17 cellular contexts compared by ENCODE assay signal in the genomic region with DNA sequence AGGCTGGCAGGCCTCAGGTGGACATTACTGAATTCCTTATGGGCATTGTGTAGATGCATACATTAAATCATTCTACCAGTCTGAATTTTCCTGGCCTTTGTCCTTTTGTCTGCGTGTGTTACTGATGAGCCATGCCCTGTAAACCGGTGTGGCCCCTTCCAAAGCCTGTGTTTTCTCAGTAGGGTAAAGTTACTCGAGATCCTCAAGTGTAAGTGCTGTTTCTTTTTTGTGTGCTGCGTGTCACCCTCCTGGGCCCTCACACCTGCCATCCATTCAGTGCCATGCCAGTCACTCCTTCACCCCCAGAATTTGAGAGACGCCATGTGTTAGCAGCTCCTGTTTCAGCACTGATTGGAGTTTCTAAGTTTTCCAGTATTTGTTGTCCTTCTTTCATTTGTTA.
DNase-seq lines count a peak whose midpoint lies in the region; ATAC-seq and TF ChIP-seq lines count a peak whose summit lies in the region.
"Had no signal": no experiment of that assay in that cellular context is flagged by ENCODE, and none has a peak within 500 bp of the region (broad histone marks: within the 10 kb centered on the region; RNA-seq: fewer than 3 reads in every experiment).

No MANE protein-coding gene starts in this region.

- 39 to 48% methylated on average over 5 of the region's 5 CpGs for WGBS in esophagus, 2 donors

- H3K4me1 ChIP-seq in left ventricle myocardium inferior: peaks cover 100% of the 10 kb centered on the region
- peaks cover 11 to 31% of the 10 kb centered on the region in 2 donors for H3K4me1 ChIP-seq in esophagus (ENCODE audit: control insufficient read depth in 2 of 2, insufficient read depth in 2 of 2, low read length in 1 of 2)

- H3K4me1 Mint-ChIP-seq in progenitor cell of endocrine pancreas (ENCODE audit: low read depth) (peaks cover 75% of the 10 kb centered on the region), CD14-positive monocyte (no peaks in the 10 kb centered on the region)
- H3K4me1 Mint-ChIP-seq: central memory CD8-positive, alpha-beta T cell had no signal

- no peaks in the 10 kb centered on the region for H3K9me3 ChIP-seq in left ventricle myocardium inferior (replicated peaks)
- no peaks in the 10 kb centered on the region for H3K9me3 ChIP-seq in esophagus (ENCODE audit: control insufficient read depth in 2 of 2, insufficient read depth in 1 of 2, low read depth in 1 of 2, low read length in 1 of 2)
- H3K9me3 ChIP-seq: MG63, mucosa of descending colon had no signal

- DNase-seq in left ventricle myocardium inferior (no peak), cardiac septum (ENCODE audit: low spot score) (no peak), progenitor cell of endocrine pancreas (ENCODE audit: low spot score, unreplicated experiment) (no peak), CD14-positive monocyte (ENCODE audit: low spot score) (no peak), amygdala (lab: John Stamatoyannopoulos, UW) (no peak)
- DNase-seq: activated CD8-positive, alpha-beta memory T cell treated with anti-CD3 and anti-CD28 coated beads for 24 hours; activated naive CD4-positive, alpha-beta T cell treated with Interleukin-2 at 50 U/mL for 16 hours; MG63; mucosa of descending colon; NCI-H82; trophoblast cell had no signal

- H3K4me3 Mint-ChIP-seq in progenitor cell of endocrine pancreas (ENCODE audit: low read depth) (no peak overlapping the region), CD14-positive monocyte (no peak overlapping the region)
- H3K4me3 Mint-ChIP-seq: central memory CD8-positive, alpha-beta T cell had no signal

- ATAC-seq in GM18907 (IDR thresholded peaks at IDR 0.05; ENCODE audit: unreplicated experiment) (no peak), GM18870 (IDR thresholded peaks at IDR 0.05; ENCODE audit: unreplicated experiment) (no peak)
- ATAC-seq: GM12878, mucosa of descending colon, sciatic nerve had no signal

- H3K27ac Mint-ChIP-seq in progenitor cell of endocrine pancreas (peak overlapping the region; percentile 53), CD14-positive monocyte (peak overlapping the region in 1 of 7 donors; percentile 7)

- no peaks in the 10 kb centered on the region for H3K27me3 Mint-ChIP-seq in progenitor cell of endocrine pancreas
- H3K27me3 Mint-ChIP-seq in CD14-positive monocyte (ENCODE audit: low read depth in 3 of 3): peaks cover 0 to 3% (median 2%) of the 10 kb centered on the region in 3 donors
- H3K27me3 Mint-ChIP-seq: central memory CD8-positive, alpha-beta T cell had no signal

- H3K36me3 ChIP-seq in left ventricle myocardium inferior: peaks cover 7% of the 10 kb centered on the region
- peaks cover 0 to 9% of the 10 kb centered on the region in 2 donors for H3K36me3 ChIP-seq in esophagus (ENCODE audit: control insufficient read depth in 2 of 2, insufficient read depth in 2 of 2, low read length in 1 of 2)

- H3K36me3 Mint-ChIP-seq in progenitor cell of endocrine pancreas (ENCODE audit: insufficient read depth): peaks cover 11% of the 10 kb centered on the region
- H3K36me3 Mint-ChIP-seq in CD14-positive monocyte: peaks cover 0 to 3% of the 10 kb centered on the region in 2 donors

- H3K9me3 Mint-ChIP-seq in progenitor cell of endocrine pancreas (ENCODE audit: low read depth) (no peaks in the 10 kb centered on the region), CD14-positive monocyte (no peaks in the 10 kb centered on the region)
- H3K9me3 Mint-ChIP-seq: central memory CD8-positive, alpha-beta T cell had no signal

- peak overlapping the region; percentile 84 for H3K27ac ChIP-seq in left ventricle myocardium inferior (replicated peaks)
- peak overlapping the region; percentile 58 to 76 for H3K27ac ChIP-seq in esophagus (ENCODE audit: low read depth in 2 of 2, low read length in 1 of 2)

- H3K4me3 ChIP-seq in left ventricle myocardium inferior: peak overlapping the region; percentile 15
- H3K4me3 ChIP-seq in esophagus (ENCODE audit: low read depth in 1 of 2, low read length in 2 of 2): no peak overlapping the region
- H3K4me3 ChIP-seq: GM12878, MG63, mucosa of descending colon had no signal

- intact Hi-C loops in left ventricle myocardium inferior (cut with micrococcal nuclease): loop anchor here (10.0 kb wide), 1 partner anchor 244 kb away; no protein-coding TSS in a partner anchor
- intact Hi-C loops in cardiac septum (cut with DNase I): loop anchor here (5.0 kb wide), 2 partner anchors 48 to 247 kb away; no protein-coding TSS in a partner anchor
- intact Hi-C loops in CD14-positive monocyte (cut with micrococcal nuclease): no loop called here

- TF ChIP-seq CTCF in left ventricle myocardium inferior (IDR thresholded peaks at IDR 0.05; ENCODE audit: borderline replicate concordance): no peak
- TF ChIP-seq CTCF in progenitor cell of endocrine pancreas (IDR thresholded peaks at IDR 0.05; ENCODE audit: unreplicated experiment): no peak
- no peak for TF ChIP-seq CTCF in CD14-positive monocyte (IDR thresholded peaks at IDR 0.05)

- H3K27me3 ChIP-seq in left ventricle myocardium inferior (ENCODE audit: low read depth): no peaks in the 10 kb centered on the region
- H3K27me3 ChIP-seq in esophagus (ENCODE audit: control insufficient read depth in 1 of 2, insufficient read depth in 2 of 2, low read length in 2 of 2): no peaks in the 10 kb centered on the region
- H3K27me3 ChIP-seq: MG63 had no signal

Comparison
In these comparisons a context has a peak if more than half of its experiments do, and no peak if none do; other contexts are left out.
1. intact Hi-C loops: an anchor here in left ventricle myocardium inferior (10.0 kb wide) and cardiac septum (5.0 kb wide); none called in CD14-positive monocyte.